ENCODE assay signal across 33 cellular contexts in genomic region chr1:241703001-241703400, GRCh38. TPM values are rescaled to one million over a fixed set of nuclear protein-coding genes. Genes with fewer than 3 reads are reported as not detected.
DNase-seq lines count a peak whose midpoint lies in the region; ATAC-seq, FAIRE-seq and TF ChIP-seq lines count a peak whose summit lies in the region.
"Had no signal": no experiment of that assay in that cellular context is flagged by ENCODE, and none has a peak within 500 bp of the region (broad histone marks: within the 10 kb centered on the region; RNA-seq: fewer than 3 reads in every experiment).

No MANE protein-coding gene starts in this region.

- no peak for FAIRE-seq in bronchial epithelial cell (lab: Jason Lieb, UNC)
- FAIRE-seq: endometrium, GM12892, small intestine had no signal

- H3K4me3 ChIP-seq in MG63: no peak overlapping the region
- no peak overlapping the region for H3K4me3 ChIP-seq in bronchial epithelial cell (ENCODE audit: low read depth, low read length)
- H3K4me3 ChIP-seq: body of pancreas, left lung, ovary, testis had no signal

- no peak for TF ChIP-seq CTCF in bronchial epithelial cell (IDR thresholded peaks at IDR 0.05; ENCODE audit: insufficient read depth, low read length, severe bottlenecking)
- TF ChIP-seq CTCF in GM20000 (IDR thresholded peaks at IDR 0.05; ENCODE audit: extremely low read depth, missing control alignments): no peak

- DNase-seq in Daoy (ENCODE audit: low read depth): peak; percentile 37
- DNase-seq in MG63: peak; percentile 2
- DNase-seq in bronchial epithelial cell (ENCODE audit: low read depth): peak; percentile 79
- DNase-seq in kidney tubule cell (ENCODE audit: low spot score): peak; percentile 4
- DNase-seq in activated T-cell treated with anti-CD3 and anti-CD28 coated beads, Interleukin-2, amount 50 U/mL, for 48 hours: no peak
- DNase-seq in GM20000 (ENCODE audit: low spot score): no peak
- no peak for DNase-seq in stimulated activated naive CD4-positive, alpha-beta T cell (lab: John Stamatoyannopoulos, UW)
- DNase-seq: ACHN; activated CD4-positive, alpha-beta T cell treated with anti-CD3 and anti-CD28 coated beads for 1 hour; activated CD8-positive, alpha-beta T cell treated with anti-CD3 and anti-CD28 coated beads for 36 hours; activated naive CD4-positive, alpha-beta T cell treated with anti-CD3 and anti-CD28 coated beads, Interleukin-2, amount 10 ng/mL, durations not matched to agents 7 days and 5 days; BE2C; CD8-positive, alpha-beta T cell; cerebellar nuclear complex; GOT3; left lung; mesendoderm; NCI-H1105; NCI-H187 treated with DMSO at 0.1 percent for 48 hours; NCI-H510A treated with DMSO at 0.1 percent for 48 hours; ovary; small intestine; stimulated activated naive CD8-positive, alpha-beta T cell treated with anti-CD3 and anti-CD28 coated beads, Interleukin-15, Interleukin-2, amounts not matched to agents 100 U/mL and 50 U/mL, for 24 hours; T-helper 17 cell; testis had no signal

- no peak for ATAC-seq in HG02885 (IDR thresholded peaks at IDR 0.05; ENCODE audit: poor library complexity, unreplicated experiment)
- ATAC-seq: activated CD8-positive, alpha-beta T cell treated with anti-CD3 and anti-CD28 coated beads for 36 hours; activated T-helper 17 cell treated with anti-CD3 and anti-CD28 coated beads, Interleukin-2, amount 50 U/mL, for 72 hours; body of pancreas; CD8-positive, alpha-beta T cell; left lung; stimulated activated naive CD8-positive, alpha-beta T cell treated with anti-CD3 and anti-CD28 coated beads, Interleukin-15, Interleukin-2, amounts not matched to agents 100 U/mL and 50 U/mL, for 24 hours; T-helper 17 cell had no signal

- no peaks in the 10 kb centered on the region; the same call in 1 of the 2 replicates for H3K9me3 ChIP-seq in MG63
- H3K9me3 ChIP-seq: BE2C, body of pancreas, left lung, ovary, testis had no signal

- H3K27me3 ChIP-seq in MG63 (no peaks in the 10 kb centered on the region), bronchial epithelial cell (ENCODE audit: control insufficient read depth, insufficient read depth, low read length) (no peaks in the 10 kb centered on the region)
- H3K27me3 ChIP-seq: BE2C, body of pancreas, left lung, ovary, testis had no signal

- no peaks in the 10 kb centered on the region for H3K36me3 ChIP-seq in MG63
- no peaks in the 10 kb centered on the region for H3K36me3 ChIP-seq in bronchial epithelial cell (ENCODE audit: control insufficient read depth, insufficient read depth, low read length)
- H3K36me3 ChIP-seq: BE2C, left lung, ovary had no signal

RNA-seq across cellular contexts. Expression of gene WDR64, which starts 50.9 kb away (rescaled TPM):
- not detected in 2 replicates for total RNA-seq in Daoy (2014; rRNA removed; shearing (Covaris generic))
- total RNA-seq in MG63 (2014; rRNA removed; shearing (Covaris generic); ENCODE audit: low replicate concordance): not detected in 2 replicates
- under 0.01 TPM in 1 of 2 replicates, not detected in the other for total RNA-seq in bronchial epithelial cell
- total RNA-seq: activated CD8-positive, alpha-beta T cell treated with anti-CD3 and anti-CD28 coated beads for 36 hours; activated T-helper 17 cell treated with anti-CD3 and anti-CD28 coated beads, Interleukin-2, amount 50 U/mL, for 72 hours; body of pancreas; dermis microvascular lymphatic vessel endothelial cell; fibroblast of lung; HT-29; left lung had no signal

Comparison
In these comparisons a context has a peak if more than half of its experiments do, and no peak if none do; other contexts are left out.
1. DNase-seq: peak in Daoy (single experiment), MG63 (single experiment), bronchial epithelial cell (single experiment) and kidney tubule cell (single experiment); none in activated T-cell treated with anti-CD3 and anti-CD28 coated beads, Interleukin-2, amount 50 U/mL, for 48 hours (0 of 2), GM20000 (single experiment) and stimulated activated naive CD4-positive, alpha-beta T cell (0 of 6).